16 cellular contexts compared by ENCODE assay signal in genomic region chr18:10457798-10458197, GRCh38. TPM values are rescaled to one million over a fixed set of nuclear protein-coding genes. Genes with fewer than 3 reads are reported as not detected.
DNase-seq lines count a peak whose midpoint lies in the region; ATAC-seq and TF ChIP-seq lines count a peak whose summit lies in the region.
"Had no signal": no experiment of that assay in that cellular context is flagged by ENCODE, and none has a peak within 500 bp of the region (broad histone marks: within the 10 kb centered on the region; RNA-seq: fewer than 3 reads in every experiment).

No MANE protein-coding gene starts in this region.

- no peak overlapping the region for H2AK9ac ChIP-seq in IMR-90 (replicated peaks; ENCODE audit: low read depth, low read length, poor library complexity)

- no peak overlapping the region for H2BK120ac ChIP-seq in IMR-90 (ENCODE audit: low read depth, low read length)

- peaks cover 41% of the 10 kb centered on the region for H3K27me3 ChIP-seq in IMR-90 (ENCODE audit: control insufficient read depth, insufficient read depth, low read length)
- H3K27me3 ChIP-seq in smooth muscle cell (ENCODE audit: low read depth): no peaks in the 10 kb centered on the region
- H3K27me3 ChIP-seq: MG63 had no signal

- H3K4me2 ChIP-seq in IMR-90 (ENCODE audit: low read depth, low read length) (no peak overlapping the region), smooth muscle cell (peak overlapping the region; percentile 90)

- no peak overlapping the region for H3K14ac ChIP-seq in IMR-90 (replicated peaks; ENCODE audit: low read depth, low read length)

- peaks cover 64% of the 10 kb centered on the region for H3K79me2 ChIP-seq in smooth muscle cell (ENCODE audit: low read depth)

- DNase-seq in IMR-90 (peak; percentile 24), astrocyte of the cerebellum (ENCODE audit: low read depth) (peak; percentile 16), foreskin fibroblast (no peak), smooth muscle cell (lab: John Stamatoyannopoulos, UW; ENCODE audit: unreplicated experiment) (no peak), SHP77 treated with DMSO at 0.1 percent for 48 hours (lab: John Stamatoyannopoulos, UW) (no peak), left lobe of liver (ENCODE audit: low spot score) (no peak)
- DNase-seq: ACHN; BE2C; CD8-positive, alpha-beta T cell; KG1; MG63; NCI-H1105; NCI-H187; NK-92 treated with Interleukin-12 subunit alpha and Interleukin-12 subunit beta, amount 100 ng/mL, for 24 hours; OCI-M1 had no signal

- H3K27ac ChIP-seq in IMR-90 (ENCODE audit: insufficient read depth, low read length) (no peak overlapping the region), smooth muscle cell (ENCODE audit: low read depth) (no peak overlapping the region)

- in situ Hi-C loops in IMR-90 (cut with MboI; ENCODE audit: low sequenced_read_pairs) (no loop called here), astrocyte of the cerebellum (cut with HindIII; ENCODE audit: low sequenced_read_pairs) (no loop called here)

- H2AFZ ChIP-seq in IMR-90 (replicated peaks; ENCODE audit: low read length, poor library complexity): no peak overlapping the region
- H2AFZ ChIP-seq in smooth muscle cell (ENCODE audit: low read depth): no peak overlapping the region

- TF ChIP-seq CTCF in IMR-90 (conservative IDR thresholded peaks at IDR 0.05; ENCODE audit: low read depth, low read length): no peak
- no peak for TF ChIP-seq CTCF in astrocyte of the cerebellum (IDR thresholded peaks at IDR 0.05; ENCODE audit: low read depth, low read length, missing control alignments)
- TF ChIP-seq CTCF in foreskin fibroblast (IDR thresholded peaks at IDR 0.05; ENCODE audit: low read depth, low read length): no peak
- TF ChIP-seq CTCF in smooth muscle cell (IDR thresholded peaks at IDR 0.05; ENCODE audit: borderline replicate concordance, insufficient read depth, poor library complexity, severe bottlenecking): no peak

- TF ChIP-seq POLR2A in IMR-90 (IDR thresholded peaks at IDR 0.05; ENCODE audit: low read depth, low read length): no peak

- intact Hi-C loops in IMR-90 (cut with micrococcal nuclease): loop anchor here (10.0 kb wide), 1 partner anchor 483 kb away; no protein-coding TSS in a partner anchor

- no peaks in the 10 kb centered on the region for H3K9me3 ChIP-seq in IMR-90 (ENCODE audit: control insufficient read depth, insufficient read depth, low read length)
- no peaks in the 10 kb centered on the region for H3K9me3 ChIP-seq in smooth muscle cell (replicated peaks; ENCODE audit: low read depth)
- H3K9me3 ChIP-seq: BE2C, MG63 had no signal

- H3F3A ChIP-seq in smooth muscle cell (ENCODE audit: low read depth): peaks cover 14% of the 10 kb centered on the region

- H3K18ac ChIP-seq in IMR-90 (ENCODE audit: low read depth, low read length): no peak overlapping the region

- H2BK5ac ChIP-seq in IMR-90 (ENCODE audit: low read depth, low read length, poor library complexity, severe bottlenecking): no peak overlapping the region

- H2AK5ac ChIP-seq in IMR-90 (ENCODE audit: low read depth, low read length): no peak overlapping the region

- 0 out of 2 replicates have a peak, but pooled peaks cover 4% of the 10 kb centered on the region for H3K9me1 ChIP-seq in IMR-90 (ENCODE audit: insufficient read depth, low read length)

- no peak overlapping the region for H3K4me3 ChIP-seq in IMR-90 (ENCODE audit: insufficient read depth, low read depth, low read length)
- no peak overlapping the region for H3K4me3 ChIP-seq in astrocyte of the cerebellum (ENCODE audit: low read depth, low read length)
- peak overlapping the region; percentile 67 to 97 for H3K4me3 ChIP-seq in foreskin fibroblast (ENCODE audit: low read depth in 1 of 2, low read length in 2 of 2)
- H3K4me3 ChIP-seq in smooth muscle cell: peak overlapping the region; percentile 73
- H3K4me3 ChIP-seq: MG63 had no signal

- no peak overlapping the region for H2BK15ac ChIP-seq in IMR-90 (ENCODE audit: low read depth, low read length)

- no peak overlapping the region for H4K5ac ChIP-seq in IMR-90 (ENCODE audit: low read depth, low read length)

- no peak overlapping the region for H3K4ac ChIP-seq in IMR-90 (ENCODE audit: low read depth, low read length)

- H3K4me1 ChIP-seq in IMR-90 (ENCODE audit: control insufficient read depth, insufficient read depth, low read length) (no peaks in the 10 kb centered on the region; the same call in 1 of the 2 replicates), smooth muscle cell (ENCODE audit: low read depth) (peaks cover 19% of the 10 kb centered on the region)
- H3K4me1 ChIP-seq: BE2C had no signal

- no CpG with 5 or more reads among the region's 2 CpGs for WGBS in IMR-90 (ENCODE audit: extremely low coverage in 2 of 2, insufficient read length in 1 of 2), 2 experiments
- 42% methylated on average over 2 of the region's 2 CpGs for WGBS in smooth muscle cell (ENCODE audit: low lambda C conversion rate)

- no peak overlapping the region for H3K23ac ChIP-seq in IMR-90 (ENCODE audit: low read depth, low read length)

- dilution Hi-C loops in IMR-90 (cut with HindIII; ENCODE audit: low sequenced_read_pairs, unreplicated experiment): no loop called here

- ATAC-seq in IMR-90 (ENCODE audit: low read depth): no peak
- ATAC-seq in GM19395 (IDR thresholded peaks at IDR 0.05; ENCODE audit: unreplicated experiment): no peak
- no peak for ATAC-seq in left lobe of liver
- ATAC-seq: CD8-positive, alpha-beta T cell had no signal

- no peak overlapping the region for H3K56ac ChIP-seq in IMR-90 (ENCODE audit: extremely low read depth, insufficient read depth, low read length)

- no peak overlapping the region for H4K8ac ChIP-seq in IMR-90 (ENCODE audit: low read depth in 2 of 2, low read length in 2 of 2)

- no peak for TF ChIP-seq RAD21 in IMR-90 (IDR thresholded peaks at IDR 0.05; ENCODE audit: low read length)

- no peak overlapping the region for H4K91ac ChIP-seq in IMR-90 (ENCODE audit: insufficient read depth, low read depth, low read length)

- POLR2A ChIA-PET in IMR-90 (lab: Charles Lee; ENCODE audit: unreplicated experiment): no interaction called here

- peaks cover 0 to 6% of the 10 kb centered on the region in 2 experiments; a peak in 1 of 4 replicates for H3K79me1 ChIP-seq in IMR-90 (ENCODE audit: low read depth in 1 of 2, low read length in 2 of 2)

- H4K20me1 ChIP-seq in IMR-90 (ENCODE audit: insufficient read depth, low read length) (no peaks in the 10 kb centered on the region), smooth muscle cell (ENCODE audit: low read depth) (peaks cover 3% of the 10 kb centered on the region)

- BruUV-seq in IMR-90 (replicated peaks; lab: Mats Ljungman, UMichigan): no TSS peak

- H2BK20ac ChIP-seq in IMR-90 (ENCODE audit: low read depth, low read length): no peak overlapping the region

- CTCF ChIA-PET in IMR-90 (lab: Yijun Ruan, JAX): interaction anchor here (0.6 kb wide), 1 partner anchor 124 kb away, joined by 5 read pairs; no protein-coding TSS in a partner anchor

- H3K9ac ChIP-seq in IMR-90 (ENCODE audit: low read depth, low read length): no peak overlapping the region
- no peak overlapping the region for H3K9ac ChIP-seq in smooth muscle cell (ENCODE audit: low read depth)

- H3K36me3 ChIP-seq in IMR-90 (ENCODE audit: control insufficient read depth, insufficient read depth, low read length) (no peaks in the 10 kb centered on the region), smooth muscle cell (ENCODE audit: low read depth) (no peaks in the 10 kb centered on the region)
- H3K36me3 ChIP-seq: BE2C, MG63 had no signal

TF ChIP-seq in IMR-90, 13 proteins besides CTCF, POLR2A, EP300 and RAD21:
- TF ChIP-seq SMC3 (IDR thresholded peaks at IDR 0.05; ENCODE audit: low read depth, low read length): no peak
- TF ChIP-seq MXI1 (IDR thresholded peaks at IDR 0.05; ENCODE audit: borderline replicate concordance, low read depth, low read length): no peak
- TF ChIP-seq NFE2L2 (IDR thresholded peaks at IDR 0.05; ENCODE audit: low read depth, low read length): no peak
- no peak for TF ChIP-seq MAZ (IDR thresholded peaks at IDR 0.05; ENCODE audit: borderline replicate concordance, low read depth, low read length)
- TF ChIP-seq USF2 (IDR thresholded peaks at IDR 0.05; ENCODE audit: low read depth, low read length): no peak
- TF ChIP-seq FOS (IDR thresholded peaks at IDR 0.05; ENCODE audit: low read depth, low read length): no peak
- no peak for TF ChIP-seq RCOR1 (IDR thresholded peaks at IDR 0.05; ENCODE audit: insufficient replicate concordance, low read length)
- TF ChIP-seq BHLHE40 (IDR thresholded peaks at IDR 0.05; ENCODE audit: low read depth, low read length): no peak
- no peak for TF ChIP-seq MAFK (IDR thresholded peaks at IDR 0.05; ENCODE audit: low read depth, low read length)
- TF ChIP-seq CEBPB (IDR thresholded peaks at IDR 0.05; ENCODE audit: low read depth, low read length): no peak
- TF ChIP-seq RFX5 (IDR thresholded peaks at IDR 0.05; ENCODE audit: low read depth, low read length): no peak
- no peak for TF ChIP-seq ELK1 (IDR thresholded peaks at IDR 0.05; ENCODE audit: borderline replicate concordance, low read depth, low read length)
- no peak for TF ChIP-seq CHD1 (IDR thresholded peaks at IDR 0.05; ENCODE audit: low read depth, low read length)

RNA-seq across cellular contexts. Expression of gene APCDD1, which starts 3.4 kb away (rescaled TPM):
- total RNA-seq in IMR-90 (2012; rRNA removed) (0.83 and 1.1 TPM in 2 replicates), smooth muscle cell (15.0 and 17.3 TPM in 2 replicates), left lobe of liver (0.58 TPM)
- polyA plus RNA-seq in IMR-90 (2012; rRNA removed) (1.9 and 2.2 TPM in 2 replicates), smooth muscle cell (23.1 and 24.5 TPM in 2 replicates)
- 1.2 and 3.0 TPM in 2 replicates for polyA plus RNA-seq in IMR-90 (2012; cell fraction: cytosol; rRNA removed)
- 1.3 and 2.1 TPM in 2 replicates for polyA plus RNA-seq in IMR-90 (2012; cell fraction: nucleus; rRNA removed; ENCODE audit: low replicate concordance)
- total RNA-seq: CD8-positive, alpha-beta T cell had no signal

Comparison
In these comparisons a context has a peak if more than half of its experiments do, and no peak if none do; other contexts are left out.
1. DNase-seq: peak in IMR-90 (single experiment) and astrocyte of the cerebellum (single experiment); none in foreskin fibroblast (0 of 2), smooth muscle cell (single experiment), SHP77 treated with DMSO at 0.1 percent for 48 hours (single experiment) and left lobe of liver (single experiment).
2. H3K4me3 ChIP-seq: peak in foreskin fibroblast (2 of 2) and smooth muscle cell (single experiment); none in IMR-90 (single experiment) and astrocyte of the cerebellum (single experiment).